8 cellular contexts compared by ENCODE assay signal in the genomic region with DNA sequence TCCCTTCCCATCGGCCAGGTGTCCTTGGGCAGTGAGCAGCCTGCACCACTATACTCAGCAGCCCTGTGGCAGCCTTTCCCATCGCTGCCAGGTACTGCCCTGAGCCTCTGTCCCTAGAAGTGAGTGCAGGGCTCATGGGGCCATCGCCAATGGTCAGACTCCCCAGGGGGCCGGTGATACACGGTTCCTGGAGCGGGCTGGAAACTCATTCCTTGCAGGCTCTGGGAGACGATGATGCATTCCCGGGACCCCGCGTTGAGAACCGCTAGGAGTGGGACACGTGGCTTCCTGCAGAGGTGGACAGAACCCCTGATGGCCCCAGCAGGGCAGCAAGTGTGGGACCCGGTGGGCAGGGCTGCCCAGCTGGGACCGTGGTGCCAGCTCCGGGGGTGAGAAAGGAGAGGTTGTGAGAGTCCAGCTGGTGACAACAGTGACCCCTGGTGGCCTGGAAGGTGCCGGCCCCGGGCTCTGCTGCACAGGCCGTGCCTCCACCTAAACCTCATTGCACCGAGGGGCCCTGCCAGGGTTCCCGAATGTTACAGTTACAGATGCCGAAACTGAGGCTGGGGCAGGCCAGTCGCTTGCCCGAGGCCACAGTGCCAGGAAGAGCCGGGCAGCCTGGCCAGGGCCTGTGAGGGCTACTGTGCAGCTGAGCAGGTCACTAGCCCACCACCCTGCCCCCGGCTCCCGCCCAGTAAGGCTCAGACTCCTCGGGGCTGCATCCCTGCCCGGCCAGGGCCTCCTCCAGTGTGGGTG. TPM values are rescaled to one million over a fixed set of nuclear protein-coding genes. Genes with fewer than 3 reads are reported as not detected.
DNase-seq lines count a peak whose midpoint lies in the region; TF ChIP-seq lines count a peak whose summit lies in the region.

No MANE protein-coding gene starts in this region.

- DNase-seq in NCI-H1417 (lab: John Stamatoyannopoulos, UW): peak; percentile 15 to 62 (median 56)
- DNase-seq in NCI-H1417 treated with DMSO at 0.1 percent for 48 hours (lab: John Stamatoyannopoulos, UW): no peak
- peak in 1 of 2 experiments; percentile 67 for DNase-seq in HL-60 (ENCODE audit: low read depth in 1 of 2, low spot score in 1 of 2)
- peak; percentile 23 to 57 for DNase-seq in SJSA1 (ENCODE audit: low read depth in 1 of 2, low spot score in 2 of 2)
- DNase-seq in activated naive CD4-positive, alpha-beta T cell (lab: John Stamatoyannopoulos, UW): peak; percentile 21 to 68 (median 56)
- peak; percentile 75 for DNase-seq in globus pallidus (ENCODE audit: low spot score)
- DNase-seq in posterior cingulate gyrus: peak; percentile 67 to 96 (median 84)
- DNase-seq in uterus: peak; percentile 43 to 55

- H3K4me1 ChIP-seq in SJSA1 (replicated peaks): no peaks in the 10 kb centered on the region
- no peaks in the 10 kb centered on the region for H3K4me1 ChIP-seq in uterus

- no peaks in the 10 kb centered on the region for H3K27me3 ChIP-seq in HL-60 (ENCODE audit: insufficient read depth, poor library complexity, severe bottlenecking)
- H3K27me3 ChIP-seq in SJSA1 (replicated peaks): no peaks in the 10 kb centered on the region
- H3K27me3 ChIP-seq in uterus: no peaks in the 10 kb centered on the region

- TF ChIP-seq CTCF in HL-60 (IDR thresholded peaks at IDR 0.05; ENCODE audit: insufficient read depth, low read length) (peak; percentile 70), uterus (IDR thresholded peaks at IDR 0.05) (peak; percentile 49 to 62 (median 56))

- H3K9me3 ChIP-seq in SJSA1 (replicated peaks) (peaks cover 8% of the 10 kb centered on the region; the same call in 1 of the 2 replicates), uterus (no peaks in the 10 kb centered on the region)

- H3K27ac ChIP-seq in HL-60 (replicated peaks): no peak overlapping the region
- H3K27ac ChIP-seq in SJSA1: no peak overlapping the region
- no peak overlapping the region for H3K27ac ChIP-seq in uterus

- H3K36me3 ChIP-seq in SJSA1: no peaks in the 10 kb centered on the region
- H3K36me3 ChIP-seq in uterus: no peaks in the 10 kb centered on the region

- no peak for TF ChIP-seq POLR2A in uterus (IDR thresholded peaks at IDR 0.05)

- no peak overlapping the region for H3K4me3 ChIP-seq in HL-60 (replicated peaks; ENCODE audit: insufficient read depth, low read length)
- no peak overlapping the region for H3K4me3 ChIP-seq in SJSA1
- no peak overlapping the region for H3K4me3 ChIP-seq in uterus

- intact Hi-C loops in posterior cingulate gyrus (cut with DNase I) (loop anchor here (1.0 to 5.0 kb wide), 2 partner anchors 36 to 108 kb away; no protein-coding TSS in a partner anchor), uterus (cut with DNase I; ENCODE audit: low total_unique reads) (no loop called here)

RNA-seq across cellular contexts. Expression of gene FBRSL1, which starts 33.8 kb away (rescaled TPM):
- total RNA-seq in SJSA1 (2014; rRNA removed; shearing (Covaris generic)): 0.66 and 2.8 TPM in 2 replicates
- 10 to 100 TPM in 2 of 4 donors, 1 to 10 TPM in 2; 2.9 to 59.1 (median 31.8) TPM for total RNA-seq in uterus
